ENCODE assay signal across 9 cellular contexts in genomic region chr4:155639674-155640529, GRCh38. TPM values are rescaled to one million over a fixed set of nuclear protein-coding genes. Genes with fewer than 3 reads are reported as not detected.
DNase-seq lines count a peak whose midpoint lies in the region; ATAC-seq lines count a peak whose summit lies in the region.
"Had no signal": no experiment of that assay in that cellular context is flagged by ENCODE, and none has a peak within 500 bp of the region (broad histone marks: within the 10 kb centered on the region; RNA-seq: fewer than 3 reads in every experiment).

No MANE protein-coding gene starts in this region.

- H3K4me2 ChIP-seq in GM23248 (ENCODE audit: unreplicated experiment), result no peak overlapping the region

- peak; percentile 79 for ATAC-seq in HG02759 (IDR thresholded peaks at IDR 0.05; ENCODE audit: unreplicated experiment)
- no peak for ATAC-seq in left lobe of liver

- H3K4me3 ChIP-seq in GM23248, result no peak overlapping the region
- H3K4me3 ChIP-seq: esophagus muscularis mucosa had no signal

- no peaks in the 10 kb centered on the region for H3K36me3 ChIP-seq in GM23248 (ENCODE audit: low read depth)
- H3K36me3 ChIP-seq: esophagus muscularis mucosa had no signal

- 45 to 50% methylated on average over 3 of the region's 3 CpGs for WGBS in GM23248 (ENCODE audit: low coverage in 1 of 2, low lambda C conversion rate in 2 of 2, missing lambda C conversion rate in 2 of 2), 2 experiments

- no peaks in the 10 kb centered on the region for H3K9me3 ChIP-seq in GM23248 (ENCODE audit: low read depth)
- H3K9me3 ChIP-seq: esophagus muscularis mucosa had no signal

- H3K27me3 ChIP-seq in GM23248 (replicated peaks; ENCODE audit: insufficient read depth), result no peaks in the 10 kb centered on the region
- H3K27me3 ChIP-seq: esophagus muscularis mucosa had no signal

- no peaks in the 10 kb centered on the region for H3K79me2 ChIP-seq in GM23248 (ENCODE audit: insufficient read depth)

- H3K9ac ChIP-seq in GM23248, result no peak overlapping the region

- H3K9me2 ChIP-seq in GM23248 (ENCODE audit: insufficient read depth), result no peaks in the 10 kb centered on the region

- no peak overlapping the region for H3K27ac ChIP-seq in GM23248
- H3K27ac ChIP-seq: esophagus muscularis mucosa had no signal

- no peaks in the 10 kb centered on the region for H3F3A ChIP-seq in GM23248 (ENCODE audit: insufficient read depth)

- in situ Hi-C loops in GM23248 (cut with MboI), result no loop called here

- H2AFZ ChIP-seq in GM23248, result no peak overlapping the region

- H3K4me1 ChIP-seq in GM23248 (ENCODE audit: insufficient read depth), result no peaks in the 10 kb centered on the region
- H3K4me1 ChIP-seq: esophagus muscularis mucosa had no signal

- peak; percentile 4 for DNase-seq in SIG-M5 treated with dmso at 0.1 percent for 504 hours (lab: John Stamatoyannopoulos, UW; ENCODE audit: unreplicated experiment)
- no peak for DNase-seq in SIG-M5 (lab: John Stamatoyannopoulos, UW)
- DNase-seq in MV-4-11 (lab: John Stamatoyannopoulos, UW), result peak; percentile 59
- peak; percentile 82 for DNase-seq in pons (ENCODE audit: low spot score)
- no peak for DNase-seq in left lobe of liver (ENCODE audit: low spot score)
- no peak for DNase-seq in glomerular visceral epithelial cell (ENCODE audit: extremely low spot score)
- no peak for DNase-seq in GM23248

- H4K20me1 ChIP-seq in GM23248 (ENCODE audit: insufficient read depth), result no peaks in the 10 kb centered on the region

RNA-seq across cellular contexts. Expression of gene GUCY1A1, which starts 26.7 kb away (rescaled TPM):
- 4.9 TPM for total RNA-seq in left lobe of liver
- total RNA-seq in GM23248 (2014; rRNA removed; shearing (Covaris generic)), result not detected in 2 replicates
- polyA plus RNA-seq in GM23248 (2016; fragmentation: Nextera tagmentation; extraction: Ambion mirVana), result 0.05 TPM in 1 of 2 replicates, not detected in the other

Comparison
In these comparisons a context has a peak if more than half of its experiments do, and no peak if none do; other contexts are left out.
1. DNase-seq: peak in SIG-M5 treated with dmso at 0.1 percent for 504 hours (single experiment), MV-4-11 (single experiment) and pons (single experiment); none in SIG-M5 (single experiment), left lobe of liver (single experiment), glomerular visceral epithelial cell (single experiment) and GM23248 (single experiment).